Comparison of ENCODE assay signal across 33 cellular contexts in the genomic region with DNA sequence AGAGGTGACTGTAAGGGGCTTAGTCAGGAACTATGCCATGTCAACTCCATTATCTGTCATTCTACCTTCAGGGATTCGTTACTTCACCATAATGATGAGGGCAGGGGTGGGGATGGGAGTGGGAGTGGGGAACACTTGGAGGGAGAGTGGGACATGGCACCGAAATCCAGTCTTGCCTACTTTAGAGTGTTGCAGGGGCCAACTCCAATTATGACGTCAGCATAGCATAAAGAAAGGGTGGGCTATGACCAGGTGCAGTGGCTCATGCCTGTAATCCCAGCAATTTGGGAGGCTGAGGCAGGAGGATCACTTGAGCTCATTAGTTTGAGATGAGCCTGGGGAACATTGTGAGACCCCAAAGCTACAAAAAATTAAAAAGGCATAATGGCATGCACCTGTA.
DNase-seq lines count a peak whose midpoint lies in the region; ATAC-seq, FAIRE-seq and TF ChIP-seq lines count a peak whose summit lies in the region.
"Had no signal": no experiment of that assay in that cellular context is flagged by ENCODE, and none has a peak within 500 bp of the region (broad histone marks: within the 10 kb centered on the region; RNA-seq: fewer than 3 reads in every experiment).

No MANE protein-coding gene starts in this region.

- BruUV-seq in MCF 10A (replicated peaks; lab: Mats Ljungman, UMichigan) = no TSS peak
- no TSS peak for BruUV-seq in HepG2 (replicated peaks; lab: Mats Ljungman, UMichigan)

- CTCF ChIA-PET in MCF 10A (lab: Yijun Ruan, JAX) (interaction anchor here (0.6 kb wide), 1 partner anchor 96 kb away, joined by 3 read pairs; no protein-coding TSS in a partner anchor), HepG2 (lab: Yijun Ruan, JAX; ENCODE audit: low intra/inter-chr PET ratio, low total read pairs) (no interaction called here)

- TF ChIP-seq CTCF in MCF 10A (IDR thresholded peaks at IDR 0.05; ENCODE audit: unreplicated experiment) (no peak), breast epithelium (IDR thresholded peaks at IDR 0.05) (no peak), HepG2 (CRISPR knock-in tag; IDR thresholded peaks at IDR 0.05) (no peak), right lobe of liver (IDR thresholded peaks at IDR 0.05) (no peak)

- H3K27ac Mint-ChIP-seq in MCF 10A (ENCODE audit: low read depth, unreplicated experiment) = peak overlapping the region; percentile 27
- H3K27ac Mint-ChIP-seq: B cell; CD14-positive monocyte; CD4-positive, alpha-beta memory T cell; CD4-positive, alpha-beta T cell; CD4-positive, CD25-positive, alpha-beta regulatory T cell; CD8-positive, alpha-beta memory T cell; CD8-positive, alpha-beta T cell had no signal

- intact Hi-C loops in MCF 10A (cut with micrococcal nuclease) (no loop called here), breast epithelium (cut with DNase I; ENCODE audit: low total_unique reads) (no loop called here), HepG2 (cut with micrococcal nuclease; ENCODE audit: unreplicated experiment) (no loop called here), right lobe of liver (cut with DNase I) (no loop called here)

- TF ChIP-seq POLR2A in breast epithelium (IDR thresholded peaks at IDR 0.05) (no peak), HepG2 (IDR thresholded peaks at IDR 0.05; ENCODE audit: insufficient read depth in 1 of 2, low read depth in 2 of 2, low read length in 2 of 2) (no peak), right lobe of liver (IDR thresholded peaks at IDR 0.05) (no peak)

- H3K36me3 Mint-ChIP-seq in MCF 10A (ENCODE audit: insufficient read depth, unreplicated experiment) = peaks cover 6% of the 10 kb centered on the region
- H3K36me3 Mint-ChIP-seq: CD14-positive monocyte; CD4-positive, alpha-beta memory T cell; CD4-positive, CD25-positive, alpha-beta regulatory T cell; CD8-positive, alpha-beta memory T cell; CD8-positive, alpha-beta T cell had no signal

- H3K4me2 ChIP-seq in HepG2 (ENCODE audit: low read depth, low read length) = no peak overlapping the region
- H3K4me2 ChIP-seq: A549; BLaER1; BLaER1 treated with 17β-estradiol and CSF1 and Interleukin-3, amounts not matched to agents 10 nM and 100 nM had no signal

- H4K20me1 ChIP-seq in HepG2 (ENCODE audit: insufficient read depth, low read length) = no peaks in the 10 kb centered on the region
- H4K20me1 ChIP-seq: BLaER1; BLaER1 treated with 17β-estradiol and CSF1 and Interleukin-3, amounts not matched to agents 10 nM and 100 nM had no signal

- H3K27me3 Mint-ChIP-seq in MCF 10A (ENCODE audit: insufficient read depth, unreplicated experiment) = no peaks in the 10 kb centered on the region
- H3K27me3 Mint-ChIP-seq: B cell had no signal

- 6% methylated on average over 3 of the region's 3 CpGs for WGBS in HepG2 (ENCODE audit: low lambda C conversion rate)
- 33% methylated on average over 2 of the region's 3 CpGs for WGBS in right lobe of liver (ENCODE audit: insufficient coverage, low coverage, low lambda C conversion rate, missing lambda C conversion rate)

- no peaks in the 10 kb centered on the region for H3K79me2 ChIP-seq in HepG2 (ENCODE audit: insufficient read depth, low read length)

- no peak for TF ChIP-seq RAD21 in HepG2 (CRISPR knock-in tag; IDR thresholded peaks at IDR 0.05)

- H3K27ac ChIP-seq in breast epithelium = no peak overlapping the region
- no peak overlapping the region for H3K27ac ChIP-seq in HepG2 (ENCODE audit: extremely low read length, insufficient read depth, low read length)
- H3K27ac ChIP-seq in right lobe of liver = no peak overlapping the region
- H3K27ac ChIP-seq: 22Rv1; A549; BLaER1; BLaER1 treated with 17β-estradiol and CSF1 and Interleukin-3, amounts not matched to agents 10 nM and 100 nM; C4-2B had no signal

- peaks cover 9% of the 10 kb centered on the region for H3K9me3 Mint-ChIP-seq in MCF 10A (ENCODE audit: unreplicated experiment)
- H3K9me3 Mint-ChIP-seq: CD4-positive, alpha-beta T cell; CD8-positive, alpha-beta memory T cell; CD8-positive, alpha-beta T cell had no signal

- in situ Hi-C loops in HepG2 (cut with HindIII; ENCODE audit: extremely low pct_ligation_motif_present, low pct_unique_long_range_greater_than_20kb) = no loop called here

- H3K4me1 Mint-ChIP-seq in MCF 10A (ENCODE audit: insufficient read depth, unreplicated experiment) = peaks cover 7% of the 10 kb centered on the region
- H3K4me1 Mint-ChIP-seq: B cell; CD14-positive monocyte; CD4-positive, alpha-beta memory T cell; CD4-positive, CD25-positive, alpha-beta regulatory T cell; CD8-positive, alpha-beta memory T cell had no signal

- no peak for DNase-seq in MCF 10A (ENCODE audit: unreplicated experiment)
- DNase-seq in breast epithelium (ENCODE audit: low spot score in 2 of 2) = no peak
- no peak for DNase-seq in HepG2 (ENCODE audit: low spot score)
- DNase-seq in right lobe of liver = no peak
- DNase-seq: 8988T; ACHN; AML-193; BE2C; C1 segment of cervical spinal cord; Caco-2; Calu3; CD4-positive, alpha-beta memory T cell; CD4-positive, alpha-beta T cell; CD4-positive, CD25-positive, alpha-beta regulatory T cell; CD8-positive, alpha-beta memory T cell; CD8-positive, alpha-beta T cell; COR-L47; DMS 273 treated with DMSO at 0.1 percent for 48 hours; DMS153; DMS53; DMS79; DMS79 treated with DMSO at 0.1 percent for 48 hours; DND-41; EL had no signal

- no peak overlapping the region for H3K4me3 ChIP-seq in breast epithelium
- no peak overlapping the region for H3K4me3 ChIP-seq in HepG2 (replicated peaks in 1 of 3; ENCODE audit: insufficient read depth in 1 of 3, low read depth in 2 of 3, low read length in 3 of 3)
- no peak overlapping the region for H3K4me3 ChIP-seq in right lobe of liver
- H3K4me3 ChIP-seq: A549; BLaER1; BLaER1 treated with 17β-estradiol and CSF1 and Interleukin-3, amounts not matched to agents 10 nM and 100 nM had no signal

- no peaks in the 10 kb centered on the region for H3K9me3 ChIP-seq in breast epithelium
- no peaks in the 10 kb centered on the region for H3K9me3 ChIP-seq in HepG2 (ENCODE audit: low read length)
- H3K9me3 ChIP-seq in right lobe of liver = no peaks in the 10 kb centered on the region
- H3K9me3 ChIP-seq: A549, BE2C, BLaER1, Caco-2 had no signal

- FAIRE-seq in HepG2 (lab: Jason Lieb, UNC) = no peak
- FAIRE-seq: A204.1, A549, D721Med had no signal

- POLR2A ChIA-PET in MCF 10A (lab: Yijun Ruan, JAX) (interaction anchor here (1.0 kb wide), 1 partner anchor 10 kb away, joined by 3 read pairs; no protein-coding TSS in a partner anchor), HepG2 (lab: Yijun Ruan, JAX) (no interaction called here)

- H3K27me3 ChIP-seq in breast epithelium (no peaks in the 10 kb centered on the region), HepG2 (ENCODE audit: control insufficient read depth in 1 of 2, insufficient read depth in 2 of 2, low read length in 2 of 2) (no peaks in the 10 kb centered on the region), right lobe of liver (no peaks in the 10 kb centered on the region)
- H3K27me3 ChIP-seq: BE2C; BLaER1; BLaER1 treated with 17β-estradiol and CSF1 and Interleukin-3, amounts not matched to agents 10 nM and 100 nM had no signal

- TF ChIP-seq EP300 in HepG2 (IDR thresholded peaks at IDR 0.05; ENCODE audit: low read depth in 2 of 2, low read length in 2 of 2) = no peak
- no peak for TF ChIP-seq EP300 in HepG2 (CRISPR knock-in tag; IDR thresholded peaks at IDR 0.05; ENCODE audit: borderline replicate concordance)

- H3K9ac ChIP-seq in HepG2 (ENCODE audit: insufficient read depth, low read depth, low read length) = no peak overlapping the region
- H3K9ac ChIP-seq: BLaER1; BLaER1 treated with 17β-estradiol and CSF1 and Interleukin-3, amounts not matched to agents 10 nM and 100 nM had no signal

- H3K36me3 ChIP-seq in breast epithelium = no peaks in the 10 kb centered on the region
- no peaks in the 10 kb centered on the region for H3K36me3 ChIP-seq in HepG2 (replicated peaks in 1 of 2; ENCODE audit: control insufficient read depth in 1 of 2, insufficient read depth in 2 of 2, low read length in 2 of 2)
- H3K36me3 ChIP-seq in right lobe of liver = no peaks in the 10 kb centered on the region
- H3K36me3 ChIP-seq: BE2C; BLaER1; BLaER1 treated with 17β-estradiol and CSF1 and Interleukin-3, amounts not matched to agents 10 nM and 100 nM had no signal

- no peak overlapping the region for H3K4me3 Mint-ChIP-seq in MCF 10A (ENCODE audit: unreplicated experiment)
- H3K4me3 Mint-ChIP-seq: B cell; CD14-positive monocyte; CD4-positive, alpha-beta memory T cell; CD4-positive, alpha-beta T cell; CD4-positive, CD25-positive, alpha-beta regulatory T cell; CD8-positive, alpha-beta memory T cell; CD8-positive, alpha-beta T cell had no signal

- ATAC-seq in HepG2 (no peak), right lobe of liver (no peak)
- ATAC-seq: A549; CD8-positive, alpha-beta T cell had no signal

- no peak overlapping the region for H2AFZ ChIP-seq in HepG2 (ENCODE audit: low read length)

- no peaks in the 10 kb centered on the region for H3K4me1 ChIP-seq in breast epithelium
- no peaks in the 10 kb centered on the region for H3K4me1 ChIP-seq in HepG2 (ENCODE audit: insufficient read depth, low read length)
- H3K4me1 ChIP-seq in right lobe of liver = no peaks in the 10 kb centered on the region
- H3K4me1 ChIP-seq: BE2C; BLaER1; BLaER1 treated with 17β-estradiol and CSF1 and Interleukin-3, amounts not matched to agents 10 nM and 100 nM; Caco-2 had no signal

TF ChIP-seq in HepG2, 621 proteins besides CTCF, POLR2A, EP300 and RAD21:
- TF ChIP-seq, protein P1, sequence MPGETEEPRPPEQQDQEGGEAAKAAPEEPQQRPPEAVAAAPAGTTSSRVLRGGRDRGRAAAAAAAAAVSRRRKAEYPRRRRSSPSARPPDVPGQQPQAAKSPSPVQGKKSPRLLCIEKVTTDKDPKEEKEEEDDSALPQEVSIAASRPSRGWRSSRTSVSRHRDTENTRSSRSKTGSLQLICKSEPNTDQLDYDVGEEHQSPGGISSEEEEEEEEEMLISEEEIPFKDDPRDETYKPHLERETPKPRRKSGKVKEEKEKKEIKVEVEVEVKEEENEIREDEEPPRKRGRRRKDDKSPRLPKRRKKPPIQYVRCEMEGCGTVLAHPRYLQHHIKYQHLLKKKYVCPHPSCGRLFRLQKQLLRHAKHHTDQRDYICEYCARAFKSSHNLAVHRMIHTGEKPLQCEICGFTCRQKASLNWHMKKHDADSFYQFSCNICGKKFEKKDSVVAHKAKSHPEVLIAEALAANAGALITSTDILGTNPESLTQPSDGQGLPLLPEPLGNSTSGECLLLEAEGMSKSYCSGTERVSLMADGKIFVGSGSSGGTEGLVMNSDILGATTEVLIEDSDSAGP (CRISPR knock-in tag; IDR thresholded peaks at IDR 0.05; ENCODE audit: borderline replicate concordance) = no peak
- TF ChIP-seq CREB1 (IDR thresholded peaks at IDR 0.05) (peak; percentile 93), CREB1 (CRISPR knock-in tag; IDR thresholded peaks at IDR 0.05) (no peak), ATF7 (IDR thresholded peaks at IDR 0.05) (peak; percentile 93), ATF7 (CRISPR knock-in tag; IDR thresholded peaks at IDR 0.05) (no peak), MATR3 (CRISPR knock-in tag; IDR thresholded peaks at IDR 0.05) (no peak)
TF ChIP-seq in HepG2: peak in this region for 2.
